In the genomic region with DNA sequence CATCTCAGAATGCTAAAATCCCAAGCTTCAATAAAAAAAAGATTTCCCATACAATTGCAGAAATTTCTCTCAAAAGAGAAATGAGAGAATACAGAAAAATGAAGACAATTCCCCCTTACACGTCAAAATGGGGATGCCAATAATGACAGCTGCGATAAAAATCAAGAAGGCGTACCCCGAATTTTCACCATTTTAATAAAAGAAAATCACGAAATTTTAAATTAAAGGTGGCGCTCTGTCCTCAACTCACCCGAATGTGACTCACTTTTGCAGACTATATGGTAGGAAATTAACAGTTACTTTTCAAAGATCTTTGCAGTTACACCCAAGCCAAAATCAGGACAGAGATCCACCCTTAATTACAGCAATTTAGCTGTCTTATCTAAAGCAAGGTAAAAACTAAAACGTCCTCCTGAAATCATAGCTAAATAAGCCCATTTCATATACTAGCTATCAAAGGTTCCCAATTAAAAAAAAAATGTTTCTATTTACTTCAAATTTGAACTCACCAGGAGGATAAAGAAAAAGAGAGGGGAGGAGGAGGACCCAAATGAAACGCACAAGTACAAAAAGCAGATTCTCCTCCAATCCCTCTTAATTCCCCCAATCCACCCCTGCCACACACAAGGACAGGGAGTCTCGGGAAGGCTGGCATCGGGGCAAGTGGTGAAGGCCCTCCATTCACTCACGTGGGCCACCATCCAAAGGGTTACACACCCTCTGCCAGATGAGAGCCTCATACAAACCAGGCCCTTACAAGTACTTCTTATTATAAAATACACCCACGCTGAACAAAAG, we compare ENCODE assay signal across 7 cellular contexts. TPM values are rescaled to one million over a fixed set of nuclear protein-coding genes. Genes with fewer than 3 reads are reported as not detected.
DNase-seq lines count a peak whose midpoint lies in the region; ATAC-seq and TF ChIP-seq lines count a peak whose summit lies in the region.

No MANE protein-coding gene starts in this region.

- no peak for ATAC-seq in stimulated activated naive CD8-positive, alpha-beta T cell treated with anti-CD3 and anti-CD28 coated beads, Interleukin-15, amount 100 ng/mL, for 72 hours
- ATAC-seq in HG02763 (IDR thresholded peaks at IDR 0.05; ENCODE audit: unreplicated experiment): no peak

- H3K36me3 ChIP-seq in GM06990 (ENCODE audit: control insufficient read depth, insufficient read depth, low read length) (no peaks in the 10 kb centered on the region), adipocyte (ENCODE audit: control insufficient read depth, insufficient read depth, low read length, severe bottlenecking) (no peaks in the 10 kb centered on the region)

- H3K4me1 Mint-ChIP-seq in immature natural killer cell: peaks cover 48 to 69% of the 10 kb centered on the region in 2 donors
- H3K4me1 Mint-ChIP-seq in stimulated activated naive CD8-positive, alpha-beta T cell treated with anti-CD3 and anti-CD28 coated beads, Interleukin-15, amount 100 ng/mL, for 72 hours: peaks cover 38% of the 10 kb centered on the region

- H3K9me3 ChIP-seq in adipocyte (ENCODE audit: control insufficient read depth, low read length): no peaks in the 10 kb centered on the region

- H3K9ac ChIP-seq in adipocyte (ENCODE audit: low read length): peak overlapping the region; percentile 95

- peak; percentile 10 for TF ChIP-seq CTCF in GM06990 (IDR thresholded peaks at IDR 0.05; ENCODE audit: insufficient read depth, low read length, poor library complexity, severe bottlenecking)

- DNase-seq in GM06990 (ENCODE audit: extremely low read depth, insufficient read length): peak; percentile 30
- peak; percentile 42 for DNase-seq in M059J (ENCODE audit: low read depth)
- DNase-seq in adipocyte (ENCODE audit: low read depth): peak; percentile 33
- DNase-seq in immature natural killer cell: peak in 1 of 3 donors; percentile 8
- DNase-seq in stimulated activated naive CD8-positive, alpha-beta T cell treated with anti-CD3 and anti-CD28 coated beads, Interleukin-15, amount 100 ng/mL, for 72 hours: peak in 1 of 2 donors; percentile 10
- no peak for DNase-seq in Kasumi-1 (lab: John Stamatoyannopoulos, UW)

- no peaks in the 10 kb centered on the region for H3K36me3 Mint-ChIP-seq in immature natural killer cell

- H3K27ac Mint-ChIP-seq in immature natural killer cell: peak overlapping the region; percentile 42 to 96 (median 89)
- peak overlapping the region in 1 of 2 donors; percentile 97 for H3K27ac Mint-ChIP-seq in stimulated activated naive CD8-positive, alpha-beta T cell treated with anti-CD3 and anti-CD28 coated beads, Interleukin-15, amount 100 ng/mL, for 72 hours

- H3K4me3 ChIP-seq in GM06990 (replicated peaks; ENCODE audit: low read depth, low read length): peak overlapping the region; percentile 95
- peak overlapping the region; percentile 99 for H3K4me3 ChIP-seq in adipocyte (ENCODE audit: low read length)

- peak overlapping the region; percentile 91 to 98 (median 94) for H3K4me3 Mint-ChIP-seq in immature natural killer cell
- peak overlapping the region; percentile 94 to 98 for H3K4me3 Mint-ChIP-seq in stimulated activated naive CD8-positive, alpha-beta T cell treated with anti-CD3 and anti-CD28 coated beads, Interleukin-15, amount 100 ng/mL, for 72 hours

- no peaks in the 10 kb centered on the region for H3K27me3 ChIP-seq in GM06990 (replicated peaks; ENCODE audit: control insufficient read depth, insufficient read depth, low read length)
- H3K27me3 ChIP-seq in adipocyte (replicated peaks; ENCODE audit: control insufficient read depth, insufficient read depth, low read length): no peaks in the 10 kb centered on the region

- H3K4me1 ChIP-seq in adipocyte (ENCODE audit: control insufficient read depth, insufficient read depth, low read length): peaks cover 27% of the 10 kb centered on the region

- H3K9me3 Mint-ChIP-seq in immature natural killer cell: no peaks in the 10 kb centered on the region
- H3K9me3 Mint-ChIP-seq in stimulated activated naive CD8-positive, alpha-beta T cell treated with anti-CD3 and anti-CD28 coated beads, Interleukin-15, amount 100 ng/mL, for 72 hours: no peaks in the 10 kb centered on the region

- peaks cover 16 to 20% (median 17%) of the 10 kb centered on the region in 3 donors for H3K27me3 Mint-ChIP-seq in immature natural killer cell (ENCODE audit: low read depth in 3 of 3)
- H3K27me3 Mint-ChIP-seq in stimulated activated naive CD8-positive, alpha-beta T cell treated with anti-CD3 and anti-CD28 coated beads, Interleukin-15, amount 100 ng/mL, for 72 hours: no peaks in the 10 kb centered on the region

RNA-seq across cellular contexts. Expression of a gene that starts 1.9 kb away (rescaled TPM):
- 27.6 and 36.4 TPM in 2 replicates for total RNA-seq in M059J (2014; rRNA removed; shearing (Covaris generic))
- 10 to 100 TPM; 15.6 to 29.5 (median 17.8) TPM for polyA plus RNA-seq in immature natural killer cell

Comparison
In these comparisons a context has a peak if more than half of its experiments do, and no peak if none do; other contexts are left out.
1. DNase-seq: peak in GM06990 (single experiment), M059J (single experiment) and adipocyte (single experiment); none in Kasumi-1 (0 of 2).